13 cellular contexts compared by ENCODE assay signal in the genomic region with DNA sequence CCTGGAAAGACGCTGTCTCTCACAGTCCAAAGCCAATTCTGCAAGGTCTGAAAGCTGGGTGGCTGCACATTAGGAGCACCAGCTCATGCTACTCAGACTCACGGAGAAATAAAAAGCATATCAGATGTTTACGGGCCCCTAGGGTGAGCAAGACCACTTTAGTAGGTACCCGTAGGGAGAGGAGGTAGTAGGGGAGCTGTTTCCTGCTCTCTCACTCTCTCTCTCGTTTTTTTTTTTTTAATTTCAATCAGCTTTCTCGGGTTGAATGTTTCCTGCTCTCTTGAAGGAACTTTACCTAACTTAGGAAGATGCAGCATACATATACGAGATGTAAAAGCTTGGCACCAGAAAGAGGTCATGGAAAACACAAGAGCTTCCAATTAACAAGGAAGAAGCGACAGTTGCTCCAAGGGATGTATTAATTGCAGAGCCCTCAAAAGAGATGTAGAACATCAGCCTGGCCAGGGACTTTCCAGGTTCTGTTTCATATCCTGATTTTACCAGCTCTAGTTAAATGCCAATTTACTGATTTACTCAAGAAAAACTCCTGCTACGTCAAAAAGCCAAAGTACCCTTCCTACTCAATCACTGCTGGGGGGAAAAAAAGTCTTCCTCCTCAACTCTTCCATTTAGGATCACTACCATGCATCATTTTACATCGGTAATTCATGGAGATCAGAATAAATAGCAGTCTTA. TPM values are rescaled to one million over a fixed set of nuclear protein-coding genes. Genes with fewer than 3 reads are reported as not detected.
DNase-seq lines count a peak whose midpoint lies in the region; ATAC-seq and FAIRE-seq lines count a peak whose summit lies in the region.
"Had no signal": no experiment of that assay in that cellular context is flagged by ENCODE, and none has a peak within 500 bp of the region (broad histone marks: within the 10 kb centered on the region; RNA-seq: fewer than 3 reads in every experiment).

No MANE protein-coding gene starts in this region.

- intact Hi-C loops in activated CD4-positive, alpha-beta memory T cell treated with anti-CD3 and anti-CD28 coated beads for 36 hours (cut with micrococcal nuclease): no loop called here

- ATAC-seq in HG03432 (IDR thresholded peaks at IDR 0.05; ENCODE audit: unreplicated experiment): peak; percentile 39
- no peak for ATAC-seq in central memory CD8-positive, alpha-beta T cell (replicated peaks; ENCODE audit: extremely low read depth, poor library complexity, severe bottlenecking)
- no peak for ATAC-seq in GM18517 (IDR thresholded peaks at IDR 0.05; ENCODE audit: unreplicated experiment)
- ATAC-seq in GM18511 (IDR thresholded peaks at IDR 0.05; ENCODE audit: unreplicated experiment): no peak
- ATAC-seq: gastrocnemius medialis had no signal

- H3K27me3 ChIP-seq in rectal smooth muscle tissue (ENCODE audit: control insufficient read depth, insufficient read depth, low read length) (peaks cover 10% of the 10 kb centered on the region), small intestine (ENCODE audit: control insufficient read depth in 2 of 2, insufficient read depth in 2 of 2, low read length in 2 of 2) (peaks cover 0 to 17% of the 10 kb centered on the region in 2 donors)

- FAIRE-seq in small intestine (lab: Jason Lieb, UNC): no peak
- FAIRE-seq: urothelium cell line had no signal

- DNase-seq in activated CD4-positive, alpha-beta memory T cell treated with anti-CD3 and anti-CD28 coated beads for 36 hours: no peak
- no peak for DNase-seq in activated CD4-positive, alpha-beta memory T cell treated with anti-CD3 and anti-CD28 coated beads, Interleukin-2, amount 10 ng/mL, durations not matched to agents 7 days and 5 days
- DNase-seq in central memory CD8-positive, alpha-beta T cell (ENCODE audit: low spot score in 2 of 2): no peak
- DNase-seq in small intestine: no peak
- DNase-seq: gastrocnemius medialis, NCI-H1930 had no signal

- no peaks in the 10 kb centered on the region for H3K9me3 ChIP-seq in small intestine (ENCODE audit: control insufficient read depth, low read depth)
- H3K9me3 ChIP-seq: gastrocnemius medialis had no signal

- CTCF ChIA-PET in activated CD4-positive, alpha-beta memory T cell treated with anti-CD3 and anti-CD28 coated beads for 36 hours (lab: Charles Lee): interaction anchor here (0.6 to 0.9 kb wide), 4 partner anchors 12 to 247 kb away, joined by 3 to 4 read pairs (median 3); no protein-coding TSS in a partner anchor
- CTCF ChIA-PET in activated CD4-positive, alpha-beta memory T cell treated with anti-CD3 and anti-CD28 coated beads, Interleukin-2, amount 10 ng/mL, durations not matched to agents 7 days and 5 days (lab: Charles Lee): no interaction called here

- H3K27me3 Mint-ChIP-seq in activated CD4-positive, alpha-beta memory T cell treated with anti-CD3 and anti-CD28 coated beads for 36 hours: peaks cover 51% of the 10 kb centered on the region
- peaks cover 76% of the 10 kb centered on the region for H3K27me3 Mint-ChIP-seq in activated CD4-positive, alpha-beta memory T cell treated with anti-CD3 and anti-CD28 coated beads, Interleukin-2, amount 10 ng/mL, durations not matched to agents 7 days and 5 days
- H3K27me3 Mint-ChIP-seq in central memory CD8-positive, alpha-beta T cell: peaks cover 92% of the 10 kb centered on the region

- peak overlapping the region; percentile 54 for H3K4me3 Mint-ChIP-seq in activated CD4-positive, alpha-beta memory T cell treated with anti-CD3 and anti-CD28 coated beads for 36 hours
- no peak overlapping the region for H3K4me3 Mint-ChIP-seq in activated CD4-positive, alpha-beta memory T cell treated with anti-CD3 and anti-CD28 coated beads, Interleukin-2, amount 10 ng/mL, durations not matched to agents 7 days and 5 days
- H3K4me3 Mint-ChIP-seq in central memory CD8-positive, alpha-beta T cell: peak overlapping the region; percentile 64

- no peaks in the 10 kb centered on the region for H3K36me3 ChIP-seq in rectal smooth muscle tissue (ENCODE audit: control insufficient read depth, insufficient read depth, low read length)
- no peaks in the 10 kb centered on the region for H3K36me3 ChIP-seq in small intestine (ENCODE audit: control insufficient read depth in 2 of 2, insufficient read depth in 2 of 2, low read length in 2 of 2)
- H3K36me3 ChIP-seq: gastrocnemius medialis had no signal

- H3K27ac Mint-ChIP-seq in activated CD4-positive, alpha-beta memory T cell treated with anti-CD3 and anti-CD28 coated beads for 36 hours: no peak overlapping the region
- no peak overlapping the region for H3K27ac Mint-ChIP-seq in activated CD4-positive, alpha-beta memory T cell treated with anti-CD3 and anti-CD28 coated beads, Interleukin-2, amount 10 ng/mL, durations not matched to agents 7 days and 5 days
- H3K27ac Mint-ChIP-seq in central memory CD8-positive, alpha-beta T cell (ENCODE audit: low read depth): no peak overlapping the region

- H3K4me1 Mint-ChIP-seq in activated CD4-positive, alpha-beta memory T cell treated with anti-CD3 and anti-CD28 coated beads for 36 hours (ENCODE audit: low read depth): peaks cover 30% of the 10 kb centered on the region
- peaks cover 22% of the 10 kb centered on the region for H3K4me1 Mint-ChIP-seq in activated CD4-positive, alpha-beta memory T cell treated with anti-CD3 and anti-CD28 coated beads, Interleukin-2, amount 10 ng/mL, durations not matched to agents 7 days and 5 days
- peaks cover 22% of the 10 kb centered on the region for H3K4me1 Mint-ChIP-seq in central memory CD8-positive, alpha-beta T cell

- H3K9ac ChIP-seq in rectal smooth muscle tissue (ENCODE audit: low read length): no peak overlapping the region
- H3K9ac ChIP-seq: GM23248 had no signal

- H3K27ac ChIP-seq in rectal smooth muscle tissue (ENCODE audit: low read depth, low read length) (no peak overlapping the region), small intestine (ENCODE audit: low read depth in 1 of 2, low read length in 1 of 2) (no peak overlapping the region)
- H3K27ac ChIP-seq: gastrocnemius medialis, GM23248 had no signal

- 46 to 51% (median 50%) methylated on average over 10 of the region's 10 CpGs for WGBS in small intestine, 3 donors

- H3K9me3 Mint-ChIP-seq in activated CD4-positive, alpha-beta memory T cell treated with anti-CD3 and anti-CD28 coated beads for 36 hours: no peaks in the 10 kb centered on the region
- no peaks in the 10 kb centered on the region for H3K9me3 Mint-ChIP-seq in activated CD4-positive, alpha-beta memory T cell treated with anti-CD3 and anti-CD28 coated beads, Interleukin-2, amount 10 ng/mL, durations not matched to agents 7 days and 5 days
- no peaks in the 10 kb centered on the region for H3K9me3 Mint-ChIP-seq in central memory CD8-positive, alpha-beta T cell

- POLR2A ChIA-PET in activated CD4-positive, alpha-beta memory T cell treated with anti-CD3 and anti-CD28 coated beads for 36 hours (lab: Charles Lee): interaction anchor here (0.6 kb wide), 1 partner anchor 11 kb away, joined by 5 read pairs; no protein-coding TSS in a partner anchor
- POLR2A ChIA-PET in activated CD4-positive, alpha-beta memory T cell treated with anti-CD3 and anti-CD28 coated beads, Interleukin-2, amount 10 ng/mL, durations not matched to agents 7 days and 5 days (lab: Charles Lee): no interaction called here

- H3K4me3 ChIP-seq in rectal smooth muscle tissue (ENCODE audit: low read length) (peak overlapping the region; percentile 3), small intestine (ENCODE audit: low read depth in 1 of 2, low read length in 2 of 2) (no peak overlapping the region)

- H3K4me1 ChIP-seq in rectal smooth muscle tissue (ENCODE audit: control insufficient read depth, insufficient read depth, low read length): peaks cover 4% of the 10 kb centered on the region
- H3K4me1 ChIP-seq in small intestine (ENCODE audit: control insufficient read depth in 2 of 2, insufficient read depth in 1 of 2, low read depth in 1 of 2, low read length in 1 of 2): no peaks in the 10 kb centered on the region

- no peaks in the 10 kb centered on the region for H3K36me3 Mint-ChIP-seq in activated CD4-positive, alpha-beta memory T cell treated with anti-CD3 and anti-CD28 coated beads for 36 hours
- H3K36me3 Mint-ChIP-seq in activated CD4-positive, alpha-beta memory T cell treated with anti-CD3 and anti-CD28 coated beads, Interleukin-2, amount 10 ng/mL, durations not matched to agents 7 days and 5 days (ENCODE audit: low read depth): no peaks in the 10 kb centered on the region
- H3K36me3 Mint-ChIP-seq in central memory CD8-positive, alpha-beta T cell (ENCODE audit: insufficient read depth): peaks cover 9% of the 10 kb centered on the region

RNA-seq across cellular contexts. Expression of gene LORICRIN, which starts 3.1 kb away (rescaled TPM):
- under 1 TPM in 1 of 2 experiments, not detected in 1; 0.19 TPM for total RNA-seq in activated CD4-positive, alpha-beta memory T cell treated with anti-CD3 and anti-CD28 coated beads for 36 hours
- not detected for total RNA-seq in activated CD4-positive, alpha-beta memory T cell treated with anti-CD3 and anti-CD28 coated beads, Interleukin-2, amount 10 ng/mL, durations not matched to agents 7 days and 5 days
- polyA plus RNA-seq in small intestine: not detected
- total RNA-seq: gastrocnemius medialis, GM23248 had no signal
- polyA plus RNA-seq: AG04450, GM23248 had no signal

RNA-seq across cellular contexts. Expression of gene PRR9, which starts 45.2 kb away (rescaled TPM):
- total RNA-seq in activated CD4-positive, alpha-beta memory T cell treated with anti-CD3 and anti-CD28 coated beads for 36 hours: not detected
- not detected for total RNA-seq in activated CD4-positive, alpha-beta memory T cell treated with anti-CD3 and anti-CD28 coated beads, Interleukin-2, amount 10 ng/mL, durations not matched to agents 7 days and 5 days
- polyA plus RNA-seq in small intestine: not detected
- total RNA-seq: gastrocnemius medialis, GM23248 had no signal
- polyA plus RNA-seq: AG04450 had no signal

RNA-seq across cellular contexts. Expression of gene PGLYRP3, which starts 50.1 kb away (rescaled TPM):
- not detected for total RNA-seq in activated CD4-positive, alpha-beta memory T cell treated with anti-CD3 and anti-CD28 coated beads for 36 hours
- not detected for total RNA-seq in activated CD4-positive, alpha-beta memory T cell treated with anti-CD3 and anti-CD28 coated beads, Interleukin-2, amount 10 ng/mL, durations not matched to agents 7 days and 5 days
- polyA plus RNA-seq in small intestine: not detected
- total RNA-seq: gastrocnemius medialis, GM23248 had no signal
- polyA plus RNA-seq: AG04450, GM23248 had no signal

RNA-seq across cellular contexts. Expression of gene LELP1, which starts 59.4 kb away (rescaled TPM):
- not detected for total RNA-seq in activated CD4-positive, alpha-beta memory T cell treated with anti-CD3 and anti-CD28 coated beads for 36 hours
- not detected for total RNA-seq in activated CD4-positive, alpha-beta memory T cell treated with anti-CD3 and anti-CD28 coated beads, Interleukin-2, amount 10 ng/mL, durations not matched to agents 7 days and 5 days
- not detected for polyA plus RNA-seq in small intestine
- total RNA-seq: gastrocnemius medialis, GM23248 had no signal
- polyA plus RNA-seq: AG04450, GM23248 had no signal
